ENCODE assay signal across 8 cellular contexts in genomic region chr6:107459283-107460073, GRCh38.
DNase-seq lines count a peak whose midpoint lies in the region; ATAC-seq and TF ChIP-seq lines count a peak whose summit lies in the region.

PDSS2 (minus strand) TSS chr6:107459564; CDS start chr6:107459285, 279 bp downstream.

- H3K9me3 ChIP-seq in OCI-LY3 (ENCODE audit: insufficient read depth, low read length), result no peaks in the 10 kb centered on the region

- DNase-seq in DMS114 treated with DMSO at 0.1 percent for 48 hours (lab: John Stamatoyannopoulos, UW; ENCODE audit: unreplicated experiment) (peak; percentile 90), HuH-7.5 (ENCODE audit: low spot score) (peak; percentile 77), epidermal melanocyte (ENCODE audit: insufficient read length, low spot score) (peak; percentile 94), middle frontal gyrus (ENCODE audit: extremely low spot score, low spot score) (peak; percentile 96)
- DNase-seq in activated CD8-positive, alpha-beta memory T cell treated with anti-CD3 and anti-CD28 coated beads, Interleukin-2, amount 50 U/mL, for 48 hours, result peak; percentile 96
- peak; percentile 94 to 99 for DNase-seq in stimulated activated CD8-positive, alpha-beta memory T cell treated with anti-CD3 and anti-CD28 coated beads, Interleukin-2, amount 100 ng/mL, for 48 hours (ENCODE audit: low read depth in 2 of 2)

- H2AFZ ChIP-seq in OCI-LY3 (ENCODE audit: low read depth, low read length), result peak within 1 kb of the TSS; percentile 51

- peaks cover 17% of the 10 kb centered on the region for H3K36me3 ChIP-seq in OCI-LY3 (replicated peaks; ENCODE audit: low read depth, low read length)

- no peaks in the 10 kb centered on the region for H3K27me3 ChIP-seq in OCI-LY3 (ENCODE audit: low read depth, low read length)

- no peaks in the 10 kb centered on the region for H4K20me1 ChIP-seq in OCI-LY3 (ENCODE audit: insufficient read depth, low read length)

- peak within 1 kb of the TSS; percentile 89 for H3K27ac ChIP-seq in OCI-LY3 (ENCODE audit: low read length)

- H3K9ac ChIP-seq in OCI-LY3 (ENCODE audit: low read length), result peak within 1 kb of the TSS; percentile 88

- peak; percentile 41 for TF ChIP-seq CTCF in OCI-LY3 (IDR thresholded peaks at IDR 0.05; ENCODE audit: low read depth, low read length)

- peak; percentile 93 for ATAC-seq in GM21526 (IDR thresholded peaks at IDR 0.05; ENCODE audit: low FRiP score, unreplicated experiment)

- H3K79me2 ChIP-seq in OCI-LY3 (ENCODE audit: low read length), result peaks cover 21% of the 10 kb centered on the region

- H3K4me3 ChIP-seq in OCI-LY3 (ENCODE audit: low read length), result peak within 1 kb of the TSS; percentile 96

- peaks cover 8% of the 10 kb centered on the region for H3K4me1 ChIP-seq in OCI-LY3 (ENCODE audit: low read length)

- H3K4me2 ChIP-seq in OCI-LY3 (ENCODE audit: low read length), result peak within 1 kb of the TSS; percentile 85

Comparison
In these comparisons a context has a peak if more than half of its experiments do, and no peak if none do; other contexts are left out.
1. Peak in every context shown above with its lines: DNase-seq, ATAC-seq, H3K4me3 ChIP-seq and H3K27ac ChIP-seq.